Comparison of ENCODE assay signal across 17 cellular contexts in the genomic region with DNA sequence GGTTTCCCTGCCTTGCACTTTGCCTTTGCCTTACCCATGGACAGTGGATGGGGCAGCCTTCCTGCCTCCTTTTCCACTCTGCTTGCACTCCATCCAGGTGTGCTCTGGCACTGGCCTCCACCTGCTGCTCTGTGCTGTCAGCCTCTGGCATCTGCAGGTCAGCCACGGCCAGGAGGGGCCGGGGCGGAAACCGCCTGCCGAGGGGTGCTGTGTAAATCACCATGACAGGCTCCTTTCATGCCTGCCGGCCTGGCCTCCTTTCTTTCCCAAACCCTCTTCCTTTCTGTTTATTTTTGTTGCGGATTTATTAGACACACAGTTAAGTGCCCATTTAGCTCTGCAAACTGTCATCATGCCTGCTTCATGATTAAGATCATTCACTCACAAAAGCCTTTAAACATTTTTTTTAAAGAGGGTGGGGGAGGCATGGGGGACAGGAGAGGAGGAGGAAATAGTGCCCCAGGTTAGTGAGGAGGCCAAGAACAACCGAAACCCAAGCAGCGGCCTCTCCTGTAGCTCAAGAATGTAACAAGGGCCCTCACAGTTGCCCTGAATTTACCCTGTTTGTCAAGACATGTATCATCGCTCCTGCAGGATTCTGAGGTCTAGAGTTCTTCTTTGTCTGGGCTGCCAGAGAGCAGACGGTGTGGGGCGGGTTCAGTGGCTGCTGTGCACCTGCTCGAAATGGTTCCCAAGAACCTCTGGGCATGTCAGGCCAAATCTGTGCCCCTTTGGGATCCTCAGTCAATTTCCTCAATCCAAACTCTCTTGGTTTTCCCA.
DNase-seq lines count a peak whose midpoint lies in the region; ATAC-seq, FAIRE-seq and TF ChIP-seq lines count a peak whose summit lies in the region.
"Had no signal": no experiment of that assay in that cellular context is flagged by ENCODE, and none has a peak within 500 bp of the region (broad histone marks: within the 10 kb centered on the region; RNA-seq: fewer than 3 reads in every experiment).

No MANE protein-coding gene starts in this region.

- no peak overlapping the region for H3K14ac ChIP-seq in trophoblast cell (ENCODE audit: low read length)

- H3K4me2 ChIP-seq in trophoblast cell (ENCODE audit: low read length): peak overlapping the region; percentile 1

- no CpG with 5 or more reads among the region's 13 CpGs for WGBS in trophoblast cell (ENCODE audit: extremely low coverage, insufficient coverage, insufficient read length)

- no peak overlapping the region for H2AFZ ChIP-seq in trophoblast cell (ENCODE audit: insufficient read depth, low read length, poor library complexity)

- H4K12ac ChIP-seq in trophoblast cell (ENCODE audit: low read depth, low read length): no peak overlapping the region

- no peak overlapping the region for H3K9ac ChIP-seq in trophoblast cell (ENCODE audit: low read length)

- no peaks in the 10 kb centered on the region for H3K36me3 ChIP-seq in bronchial epithelial cell (ENCODE audit: control insufficient read depth, insufficient read depth, low read length)
- no peaks in the 10 kb centered on the region for H3K36me3 ChIP-seq in trophoblast cell (ENCODE audit: control insufficient read depth in 1 of 2, insufficient read depth in 2 of 2, low read length in 2 of 2)
- H3K36me3 ChIP-seq: spleen had no signal

- no peaks in the 10 kb centered on the region for H3K27me3 ChIP-seq in bronchial epithelial cell (ENCODE audit: control insufficient read depth, insufficient read depth, low read length)
- no peaks in the 10 kb centered on the region for H3K27me3 ChIP-seq in trophoblast cell (ENCODE audit: insufficient read depth, low read length)
- H3K27me3 ChIP-seq in CD4-positive, alpha-beta T cell (ENCODE audit: control insufficient read depth, insufficient read depth, low read length): no peaks in the 10 kb centered on the region

- peaks cover 32 to 38% of the 10 kb centered on the region in 2 experiments for H3K4me1 ChIP-seq in trophoblast cell (ENCODE audit: control insufficient read depth in 1 of 2, insufficient read depth in 2 of 2, low read length in 2 of 2)
- H3K4me1 ChIP-seq: spleen had no signal

- no peak overlapping the region for H3K4me3 Mint-ChIP-seq in CD4-positive, alpha-beta T cell
- H3K4me3 Mint-ChIP-seq in activated naive CD4-positive, alpha-beta T cell treated with anti-CD3 and anti-CD28 coated beads for 36 hours: no peak overlapping the region
- H3K4me3 Mint-ChIP-seq: activated T-helper 17 cell treated with anti-CD3 and anti-CD28 coated beads, Interleukin-2, amount 50 U/mL, for 72 hours had no signal

- no peaks in the 10 kb centered on the region for H3K36me3 Mint-ChIP-seq in CD4-positive, alpha-beta T cell (ENCODE audit: low read depth)
- H3K36me3 Mint-ChIP-seq in activated naive CD4-positive, alpha-beta T cell treated with anti-CD3 and anti-CD28 coated beads for 36 hours (ENCODE audit: low read depth): no peaks in the 10 kb centered on the region

- no peak for ATAC-seq in CD4-positive, alpha-beta T cell (ENCODE audit: poor library complexity)
- ATAC-seq: activated T-helper 17 cell treated with anti-CD3 and anti-CD28 coated beads, Interleukin-2, amount 50 U/mL, for 72 hours had no signal

- POLR2A ChIA-PET in CD4-positive, alpha-beta T cell (lab: Charles Lee): no interaction called here

- H3K9me3 Mint-ChIP-seq in CD4-positive, alpha-beta T cell: no peaks in the 10 kb centered on the region
- H3K9me3 Mint-ChIP-seq in activated naive CD4-positive, alpha-beta T cell treated with anti-CD3 and anti-CD28 coated beads for 36 hours: peaks cover 6% of the 10 kb centered on the region

- H3K79me1 ChIP-seq in trophoblast cell (ENCODE audit: low read length): peaks cover 32% of the 10 kb centered on the region

- no peak overlapping the region for H2BK12ac ChIP-seq in trophoblast cell (ENCODE audit: low read length)

- H3K4me1 Mint-ChIP-seq in CD4-positive, alpha-beta T cell (ENCODE audit: low read depth): no peaks in the 10 kb centered on the region
- H3K4me1 Mint-ChIP-seq in activated naive CD4-positive, alpha-beta T cell treated with anti-CD3 and anti-CD28 coated beads for 36 hours (ENCODE audit: low read depth): no peaks in the 10 kb centered on the region
- H3K4me1 Mint-ChIP-seq: activated T-helper 17 cell treated with anti-CD3 and anti-CD28 coated beads, Interleukin-2, amount 50 U/mL, for 72 hours had no signal

- no peak overlapping the region for H2BK120ac ChIP-seq in trophoblast cell (ENCODE audit: insufficient read depth, low read length, poor library complexity)

- H3K4me3 ChIP-seq in bronchial epithelial cell (ENCODE audit: low read depth, low read length) (no peak overlapping the region), trophoblast cell (ENCODE audit: low read depth, low read length) (no peak overlapping the region)
- H3K4me3 ChIP-seq: spleen had no signal

- no peak for TF ChIP-seq CTCF in bronchial epithelial cell (IDR thresholded peaks at IDR 0.05; ENCODE audit: insufficient read depth, low read length, severe bottlenecking)
- no peak for TF ChIP-seq CTCF in CD4-positive, alpha-beta T cell (IDR thresholded peaks at IDR 0.05)

- H2BK5ac ChIP-seq in trophoblast cell (ENCODE audit: low read depth, low read length, poor library complexity): no peak overlapping the region

- intact Hi-C loops in CD4-positive, alpha-beta T cell (cut with DNase I, micrococcal nuclease): no loop called here
- intact Hi-C loops in activated naive CD4-positive, alpha-beta T cell treated with anti-CD3 and anti-CD28 coated beads for 36 hours (cut with micrococcal nuclease): no loop called here

- DNase-seq in DMS79 (lab: John Stamatoyannopoulos, UW) (peak; percentile 94), NCI-H2029 (lab: John Stamatoyannopoulos, UW) (peak; percentile 42), bronchial epithelial cell (ENCODE audit: low read depth) (peak; percentile 48), trophoblast cell (no peak), GOT3 (lab: John Stamatoyannopoulos, UW) (no peak)
- DNase-seq in stimulated activated CD4-positive, alpha-beta T cell treated with anti-CD3 and anti-CD28 coated beads, Interleukin-1b, Interleukin-23, amount 100 ng/mL, for 48 hours: no peak
- no peak for DNase-seq in CD4-positive, alpha-beta T cell
- no peak for DNase-seq in activated naive CD4-positive, alpha-beta T cell treated with anti-CD3 and anti-CD28 coated beads for 36 hours
- DNase-seq: activated CD4-positive, alpha-beta T cell treated with anti-CD3 and anti-CD28 coated beads, Interleukin-2, amount 50 U/mL, for 48 hours; aorta; dermis blood vessel endothelial cell; mesenchymal stem cell; MV-4-11; nucleus accumbens; spleen; T-helper 9 cell had no signal

- no peak for FAIRE-seq in bronchial epithelial cell (lab: Jason Lieb, UNC)

- no peak overlapping the region for H4K8ac ChIP-seq in trophoblast cell (ENCODE audit: low read depth, low read length)

- no peaks in the 10 kb centered on the region for H3K9me3 ChIP-seq in trophoblast cell (ENCODE audit: insufficient read depth, low read depth, low read length)
- peaks cover 2% of the 10 kb centered on the region for H3K9me3 ChIP-seq in CD4-positive, alpha-beta T cell (ENCODE audit: control insufficient read depth, low read length)

- CTCF ChIA-PET in CD4-positive, alpha-beta T cell (lab: Charles Lee): no interaction called here
- CTCF ChIA-PET in activated naive CD4-positive, alpha-beta T cell treated with anti-CD3 and anti-CD28 coated beads for 36 hours (lab: Charles Lee): no interaction called here

- H3K27ac ChIP-seq in trophoblast cell (ENCODE audit: low read depth, low read length): peak overlapping the region; percentile 8
- H3K27ac ChIP-seq in CD4-positive, alpha-beta T cell (ENCODE audit: low read depth, low read length): no peak overlapping the region
- H3K27ac ChIP-seq: spleen had no signal

- H2AK5ac ChIP-seq in trophoblast cell (ENCODE audit: low read length): no peak overlapping the region

- no peak overlapping the region for H3K4ac ChIP-seq in trophoblast cell (ENCODE audit: low read depth, low read length)

- no peak overlapping the region for H4K91ac ChIP-seq in trophoblast cell (ENCODE audit: low read depth, low read length)

- no peak overlapping the region for H3K18ac ChIP-seq in trophoblast cell (ENCODE audit: low read length)

- no peaks in the 10 kb centered on the region for H3K79me2 ChIP-seq in trophoblast cell (ENCODE audit: control insufficient read depth, insufficient read depth, low read length, poor library complexity)

- H3K27me3 Mint-ChIP-seq in CD4-positive, alpha-beta T cell: peaks cover 27% of the 10 kb centered on the region
- peaks cover 9% of the 10 kb centered on the region for H3K27me3 Mint-ChIP-seq in activated naive CD4-positive, alpha-beta T cell treated with anti-CD3 and anti-CD28 coated beads for 36 hours (ENCODE audit: low read depth)

- H3K23ac ChIP-seq in trophoblast cell (ENCODE audit: low read length): no peak overlapping the region

- H3K27ac Mint-ChIP-seq in CD4-positive, alpha-beta T cell: no peak overlapping the region
- H3K27ac Mint-ChIP-seq in activated naive CD4-positive, alpha-beta T cell treated with anti-CD3 and anti-CD28 coated beads for 36 hours: no peak overlapping the region
- H3K27ac Mint-ChIP-seq: activated T-helper 17 cell treated with anti-CD3 and anti-CD28 coated beads, Interleukin-2, amount 50 U/mL, for 72 hours had no signal

Comparison
In these comparisons a context has a peak if more than half of its experiments do, and no peak if none do; other contexts are left out.
1. DNase-seq: peak in DMS79 (single experiment), NCI-H2029 (single experiment) and bronchial epithelial cell (single experiment); none in trophoblast cell (0 of 2), GOT3 (single experiment), stimulated activated CD4-positive, alpha-beta T cell treated with anti-CD3 and anti-CD28 coated beads, Interleukin-1b, Interleukin-23, amount 100 ng/mL, for 48 hours (single experiment), CD4-positive, alpha-beta T cell (0 of 10) and activated naive CD4-positive, alpha-beta T cell treated with anti-CD3 and anti-CD28 coated beads for 36 hours (single experiment).